Comparison of ENCODE assay signal across 1 cellular context in the genomic region with DNA sequence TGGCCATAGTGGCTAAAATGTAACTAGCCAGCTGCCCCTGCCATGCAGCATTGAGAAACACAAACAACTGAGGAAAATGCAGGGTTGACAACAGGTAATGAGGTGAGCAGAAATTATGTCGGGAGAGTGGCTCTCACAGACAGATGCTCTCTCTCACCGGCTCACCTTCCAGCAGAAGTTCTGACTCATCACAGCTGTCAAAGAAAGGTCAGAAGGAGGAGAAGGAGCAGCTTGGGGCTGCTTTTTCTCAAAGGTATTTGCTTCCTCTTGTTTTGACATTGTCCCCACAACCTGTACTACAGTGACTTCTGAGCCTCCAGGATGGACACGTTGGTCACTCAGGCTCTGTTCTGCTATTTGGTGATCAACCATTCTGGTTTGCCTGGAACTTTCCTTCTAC.
TF ChIP-seq lines count a peak whose summit lies in the region.

No MANE protein-coding gene starts in this region.

TF ChIP-seq in SK-N-SH, 30 proteins besides CTCF, POLR2A, EP300 and RAD21 (continued from another document):
- TF ChIP-seq REST (IDR thresholded peaks at IDR 0.05; ENCODE audit: low read depth, low read length) = no peak
- TF ChIP-seq GATA2 (CRISPR knock-in tag; IDR thresholded peaks at IDR 0.05) = no peak
- no peak for TF ChIP-seq FOXJ3 (CRISPR knock-in tag; IDR thresholded peaks at IDR 0.05)
- TF ChIP-seq GABPA (IDR thresholded peaks at IDR 0.05; ENCODE audit: low read depth) = no peak
- TF ChIP-seq TEAD4 (IDR thresholded peaks at IDR 0.05; ENCODE audit: borderline replicate concordance, insufficient read depth) = no peak
- TF ChIP-seq IRF3 (IDR thresholded peaks at IDR 0.05; ENCODE audit: low read depth, low read length) = no peak
- TF ChIP-seq, protein P1, sequence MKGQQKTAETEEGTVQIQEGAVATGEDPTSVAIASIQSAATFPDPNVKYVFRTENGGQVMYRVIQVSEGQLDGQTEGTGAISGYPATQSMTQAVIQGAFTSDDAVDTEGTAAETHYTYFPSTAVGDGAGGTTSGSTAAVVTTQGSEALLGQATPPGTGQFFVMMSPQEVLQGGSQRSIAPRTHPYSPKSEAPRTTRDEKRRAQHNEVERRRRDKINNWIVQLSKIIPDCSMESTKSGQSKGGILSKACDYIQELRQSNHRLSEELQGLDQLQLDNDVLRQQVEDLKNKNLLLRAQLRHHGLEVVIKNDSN (IDR thresholded peaks at IDR 0.05; ENCODE audit: borderline replicate concordance, low read depth) = no peak
- no peak for TF ChIP-seq RFX5 (IDR thresholded peaks at IDR 0.05; ENCODE audit: low read length)
